In the genomic region with DNA sequence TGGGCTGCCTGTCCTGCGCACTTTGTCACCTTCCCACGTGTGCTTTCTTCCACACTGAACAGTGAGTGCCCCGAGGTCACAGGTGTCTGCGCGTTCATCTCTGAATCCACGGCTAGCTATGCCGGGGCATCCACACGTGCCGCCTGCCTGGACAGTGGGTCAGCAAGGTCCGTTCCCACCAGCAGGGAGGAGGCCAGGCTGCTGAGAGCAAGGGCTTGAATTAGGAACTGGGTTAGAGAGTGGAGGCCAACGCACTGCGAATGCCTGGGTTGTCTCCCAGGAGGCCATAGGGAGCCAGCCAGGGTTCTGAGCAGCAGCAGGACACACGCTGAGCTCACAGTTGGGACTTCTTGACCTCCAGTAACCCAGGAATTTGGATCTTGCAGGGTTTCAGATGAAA, we compare ENCODE assay signal across 18 cellular contexts.
DNase-seq lines count a peak whose midpoint lies in the region; ATAC-seq and TF ChIP-seq lines count a peak whose summit lies in the region.
"Had no signal": no experiment of that assay in that cellular context is flagged by ENCODE, and none has a peak within 500 bp of the region (broad histone marks: within the 10 kb centered on the region; RNA-seq: fewer than 3 reads in every experiment).

No MANE protein-coding gene starts in this region.

- 71% methylated on average over 13 of the region's 13 CpGs for WGBS in right cardiac atrium
- 67 to 74% methylated on average over 13 of the region's 13 CpGs for WGBS in heart right ventricle, 2 donors
- 74 to 91% (median 81%) methylated on average over 13 of the region's 13 CpGs for WGBS in spleen, 5 donors

- H3K36me3 ChIP-seq in heart right ventricle (no peaks in the 10 kb centered on the region), lower lobe of right lung (no peaks in the 10 kb centered on the region), spleen (no peaks in the 10 kb centered on the region)

- H3K9me3 Mint-ChIP-seq in chondrocyte (ENCODE audit: low read depth), result no peaks in the 10 kb centered on the region
- H3K9me3 Mint-ChIP-seq: CD8-positive, alpha-beta T cell had no signal

- no peak overlapping the region for H3K4me3 Mint-ChIP-seq in chondrocyte (ENCODE audit: unreplicated experiment)
- H3K4me3 Mint-ChIP-seq: B cell; CD14-positive monocyte; CD8-positive, alpha-beta T cell; IgD-negative memory B cell had no signal

- H3K27me3 Mint-ChIP-seq in chondrocyte (ENCODE audit: low read depth), result no peaks in the 10 kb centered on the region
- H3K27me3 Mint-ChIP-seq: B cell had no signal

- no peak overlapping the region for H3K27ac Mint-ChIP-seq in chondrocyte (ENCODE audit: unreplicated experiment)
- H3K27ac Mint-ChIP-seq: B cell; CD14-positive monocyte; CD8-positive, alpha-beta T cell; IgD-negative memory B cell had no signal

- H3K27ac ChIP-seq in right cardiac atrium (ENCODE audit: low read length) (no peak overlapping the region), heart right ventricle (no peak overlapping the region), lower lobe of right lung (no peak overlapping the region), spleen (no peak overlapping the region), foreskin keratinocyte (no peak overlapping the region)

- no peaks in the 10 kb centered on the region for H3K4me1 Mint-ChIP-seq in chondrocyte (ENCODE audit: low read depth)
- H3K4me1 Mint-ChIP-seq: B cell, CD14-positive monocyte, IgD-negative memory B cell had no signal

- DNase-seq in right cardiac atrium (peak in 2 of 3 donors; percentile 4 to 18), heart right ventricle (no peak), chondrocyte (ENCODE audit: low spot score) (peak; percentile 68), lower lobe of right lung (peak; percentile 19), spleen (peak; percentile 25), globus pallidus (ENCODE audit: low spot score) (no peak), foreskin keratinocyte (no peak), T-helper 1 cell (no peak)
- DNase-seq: ACHN; CD8-positive, alpha-beta T cell; COR-L47; DMS153; DMS79 treated with DMSO at 0.1 percent for 48 hours; EL; HCEC 1CT had no signal

- intact Hi-C loops in right cardiac atrium (cut with DNase I) (no loop called here), heart right ventricle (cut with DNase I) (no loop called here), lower lobe of right lung (cut with DNase I) (no loop called here), spleen (cut with DNase I; ENCODE audit: low total_unique reads) (no loop called here)

- TF ChIP-seq POLR2A in spleen (IDR thresholded peaks at IDR 0.05), result no peak

- no peak overlapping the region for H3K4me3 ChIP-seq in right cardiac atrium (ENCODE audit: low read length)
- no peak overlapping the region for H3K4me3 ChIP-seq in heart right ventricle
- H3K4me3 ChIP-seq in lower lobe of right lung, result no peak overlapping the region
- no peak overlapping the region for H3K4me3 ChIP-seq in spleen

- no peaks in the 10 kb centered on the region for H3K4me1 ChIP-seq in right cardiac atrium (ENCODE audit: control insufficient read depth, insufficient read depth, low read length)
- H3K4me1 ChIP-seq in heart right ventricle, result no peaks in the 10 kb centered on the region
- H3K4me1 ChIP-seq in lower lobe of right lung, result no peaks in the 10 kb centered on the region
- no peaks in the 10 kb centered on the region for H3K4me1 ChIP-seq in spleen
- no peaks in the 10 kb centered on the region for H3K4me1 ChIP-seq in foreskin keratinocyte

- ATAC-seq in right cardiac atrium (no peak), heart right ventricle (no peak), lower lobe of right lung (no peak), foreskin keratinocyte (no peak)
- ATAC-seq: CD8-positive, alpha-beta T cell had no signal

- H3K27me3 ChIP-seq in right cardiac atrium (ENCODE audit: control insufficient read depth, insufficient read depth) (no peaks in the 10 kb centered on the region), heart right ventricle (peaks cover 0 to 42% (median 8%) of the 10 kb centered on the region in 7 donors), lower lobe of right lung (ENCODE audit: low read depth) (peaks cover 6% of the 10 kb centered on the region), spleen (replicated peaks in 1 of 7) (peaks cover 0 to 3% (median 0%) of the 10 kb centered on the region in 7 donors), foreskin keratinocyte (peaks cover 9% of the 10 kb centered on the region)

- TF ChIP-seq CTCF in heart right ventricle (IDR thresholded peaks at IDR 0.05) (no peak), chondrocyte (IDR thresholded peaks at IDR 0.05) (no peak), lower lobe of right lung (IDR thresholded peaks at IDR 0.05) (no peak), spleen (IDR thresholded peaks at IDR 0.05 in 8 of 11, conservative IDR thresholded peaks at IDR 0.05 in 3 of 11) (no peak), foreskin keratinocyte (conservative IDR thresholded peaks at IDR 0.05) (no peak)

- H3K9me3 ChIP-seq in right cardiac atrium (ENCODE audit: control insufficient read depth, low read length), result no peaks in the 10 kb centered on the region
- no peaks in the 10 kb centered on the region for H3K9me3 ChIP-seq in heart right ventricle
- H3K9me3 ChIP-seq in lower lobe of right lung, result no peaks in the 10 kb centered on the region
- peaks cover 0 to 3% (median 0%) of the 10 kb centered on the region in 8 donors for H3K9me3 ChIP-seq in spleen

- peaks cover 1% of the 10 kb centered on the region for H3K36me3 Mint-ChIP-seq in chondrocyte (ENCODE audit: low read depth)
- H3K36me3 Mint-ChIP-seq: CD14-positive monocyte; CD8-positive, alpha-beta T cell had no signal

Comparison
In these comparisons a context has a peak if more than half of its experiments do, and no peak if none do; other contexts are left out.
1. DNase-seq: peak in right cardiac atrium (2 of 3), chondrocyte (single experiment), lower lobe of right lung (single experiment) and spleen (single experiment); none in heart right ventricle (0 of 2), globus pallidus (single experiment), foreskin keratinocyte (0 of 2) and T-helper 1 cell (0 of 5).